ENCODE assay signal across 8 cellular contexts in genomic region chr13:45393941-45394570, GRCh38. TPM values are rescaled to one million over a fixed set of nuclear protein-coding genes. Genes with fewer than 3 reads are reported as not detected.
DNase-seq lines count a peak whose midpoint lies in the region; ATAC-seq, FAIRE-seq and TF ChIP-seq lines count a peak whose summit lies in the region.

No MANE protein-coding gene starts in this region.

- no peak overlapping the region for H3K9ac ChIP-seq in colonic mucosa (ENCODE audit: low read depth in 2 of 2, low read length in 2 of 2)

- DNase-seq in NCI-H1436 (lab: John Stamatoyannopoulos, UW): peak; percentile 19
- no peak for DNase-seq in NCI-H1436 treated with DMSO at 0.1 percent for 48 hours (lab: John Stamatoyannopoulos, UW)
- peak; percentile 31 for DNase-seq in HTR-8/SVneo (ENCODE audit: insufficient read length, low spot score)
- DNase-seq in SJCRH30: peak; percentile 46 to 76
- DNase-seq in colonic mucosa: no peak
- DNase-seq in lower lobe of right lung: no peak

- H3K9me3 ChIP-seq in SJCRH30 (replicated peaks) (no peaks in the 10 kb centered on the region), colonic mucosa (no peaks in the 10 kb centered on the region), lower lobe of right lung (no peaks in the 10 kb centered on the region)

- FAIRE-seq in HTR-8/SVneo (lab: Jason Lieb, UNC): no peak

- ATAC-seq in lower lobe of right lung (peak; percentile 61 to 65), GM18517 (IDR thresholded peaks at IDR 0.05; ENCODE audit: unreplicated experiment) (no peak), HG02763 (IDR thresholded peaks at IDR 0.05; ENCODE audit: unreplicated experiment) (no peak)

- TF ChIP-seq CTCF in colonic mucosa (IDR thresholded peaks at IDR 0.05): peak; percentile 42
- TF ChIP-seq CTCF in lower lobe of right lung (IDR thresholded peaks at IDR 0.05): peak; percentile 52

- H3K36me3 ChIP-seq in SJCRH30 (peaks cover 9% of the 10 kb centered on the region), colonic mucosa (no peaks in the 10 kb centered on the region), lower lobe of right lung (peaks cover 58% of the 10 kb centered on the region)

- H3K27ac ChIP-seq in SJCRH30 (no peak overlapping the region), colonic mucosa (no peak overlapping the region), lower lobe of right lung (no peak overlapping the region)

- H3K27me3 ChIP-seq in SJCRH30 (no peaks in the 10 kb centered on the region), colonic mucosa (no peaks in the 10 kb centered on the region), lower lobe of right lung (ENCODE audit: low read depth) (no peaks in the 10 kb centered on the region)

- H3K4me3 ChIP-seq in SJCRH30 (no peak overlapping the region), colonic mucosa (no peak overlapping the region), lower lobe of right lung (no peak overlapping the region)

- intact Hi-C loops in colonic mucosa (cut with DNase I) (no loop called here), lower lobe of right lung (cut with DNase I) (no loop called here)

- H3K4me1 ChIP-seq in SJCRH30 (no peaks in the 10 kb centered on the region; the same call in 1 of the 2 replicates), colonic mucosa (no peaks in the 10 kb centered on the region), lower lobe of right lung (peaks cover 12% of the 10 kb centered on the region)

RNA-seq across cellular contexts. Expression of gene SLC25A30, which starts 24.1 kb away (rescaled TPM):
- 8.2 and 8.7 TPM in 2 replicates for total RNA-seq in SJCRH30 (2014; rRNA removed; shearing (Covaris generic))
- 1 to 10 TPM; 9.2 TPM for total RNA-seq in colonic mucosa
- total RNA-seq in lower lobe of right lung: 26.6 TPM

RNA-seq across cellular contexts. Expression of gene TPT1, which starts 53.1 kb away (rescaled TPM):
- 2,959 and 3,278 TPM in 2 replicates for total RNA-seq in SJCRH30 (2014; rRNA removed; shearing (Covaris generic))
- total RNA-seq in colonic mucosa: 1,000 to 10,000 TPM; 2,667 to 4,562 TPM
- 5,010 TPM for total RNA-seq in lower lobe of right lung

Comparison
In these comparisons a context has a peak if more than half of its experiments do, and no peak if none do; other contexts are left out.
1. DNase-seq: peak in NCI-H1436 (single experiment), HTR-8/SVneo (single experiment) and SJCRH30 (2 of 2); none in NCI-H1436 treated with DMSO at 0.1 percent for 48 hours (single experiment), colonic mucosa (single experiment) and lower lobe of right lung (single experiment).
2. ATAC-seq: peak in lower lobe of right lung (2 of 2); none in GM18517 (single experiment) and HG02763 (single experiment).